ENCODE assay signal across 10 cellular contexts in the genomic region with DNA sequence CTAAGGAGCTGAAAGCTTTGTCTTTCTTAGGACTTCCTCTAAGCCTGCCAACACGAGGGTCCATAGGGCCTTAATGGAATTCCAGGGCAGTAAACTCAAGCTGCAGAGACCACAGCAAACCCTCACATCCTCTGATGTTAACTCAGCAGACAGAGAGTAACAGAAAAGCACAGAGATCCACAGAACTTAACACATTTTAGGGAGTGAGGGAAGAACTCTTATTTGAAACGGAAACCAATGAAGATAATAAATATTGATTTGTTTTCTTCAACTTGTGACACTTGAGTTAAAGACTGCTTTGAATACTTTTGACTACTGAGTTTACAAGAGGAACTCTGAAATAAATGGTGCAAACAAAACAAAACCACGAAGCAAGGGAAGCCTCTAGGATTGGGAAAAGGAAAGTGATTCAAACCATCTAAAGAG. TPM values are rescaled to one million over a fixed set of nuclear protein-coding genes. Genes with fewer than 3 reads are reported as not detected.
A peak's percentile ranks its signal among the peaks of the same experiment; 100 is the strongest.
DNase-seq lines count a peak whose midpoint lies in the region; ATAC-seq and TF ChIP-seq lines count a peak whose summit lies in the region.
"Had no signal": no experiment of that assay in that cellular context is flagged by ENCODE, and none has a peak within 500 bp of the region (broad histone marks: within the 10 kb centered on the region; RNA-seq: fewer than 3 reads in every experiment).

No MANE protein-coding gene starts in this region.

- no peak overlapping the region for H3K27ac Mint-ChIP-seq in effector memory CD8-positive, alpha-beta T cell
- no peak overlapping the region for H3K27ac Mint-ChIP-seq in stimulated activated memory B cell treated with anti-CD40 and anti-IgM and Interleukin-4, amounts not matched to agents 10 μg/mL and 1 μg/mL and 100 μg/mL, for 72 hours

- H3K27me3 ChIP-seq in Peyer's patch (no peaks in the 10 kb centered on the region), ectodermal cell (ENCODE audit: control insufficient read depth, insufficient read depth, low read length, poor library complexity, severe bottlenecking) (no peaks in the 10 kb centered on the region), testis (no peaks in the 10 kb centered on the region)

- DNase-seq in Peyer's patch: no peak
- DNase-seq in testis: no peak
- DNase-seq in GM19240 (ENCODE audit: insufficient read length, low spot score): no peak
- no peak for DNase-seq in NCI-H1930 (lab: John Stamatoyannopoulos, UW)
- DNase-seq in effector memory CD8-positive, alpha-beta T cell: no peak
- DNase-seq: NCI-H82 had no signal

- no peak for ATAC-seq in effector memory CD8-positive, alpha-beta T cell (replicated peaks)
- no peak for ATAC-seq in stimulated activated memory B cell treated with anti-CD40 and anti-IgM and Interleukin-4, amounts not matched to agents 10 μg/mL and 1 μg/mL and 100 μg/mL, for 72 hours

- H3K36me3 Mint-ChIP-seq in effector memory CD8-positive, alpha-beta T cell (ENCODE audit: insufficient read depth): peaks cover 81% of the 10 kb centered on the region
- H3K36me3 Mint-ChIP-seq in stimulated activated memory B cell treated with anti-CD40 and anti-IgM and Interleukin-4, amounts not matched to agents 10 μg/mL and 1 μg/mL and 100 μg/mL, for 72 hours: peaks cover 44% of the 10 kb centered on the region

- H3K4me1 Mint-ChIP-seq in effector memory CD8-positive, alpha-beta T cell (ENCODE audit: low read depth in 2 of 2): peaks cover 15 to 25% of the 10 kb centered on the region in 2 donors
- peaks cover 4% of the 10 kb centered on the region for H3K4me1 Mint-ChIP-seq in stimulated activated memory B cell treated with anti-CD40 and anti-IgM and Interleukin-4, amounts not matched to agents 10 μg/mL and 1 μg/mL and 100 μg/mL, for 72 hours

- intact Hi-C loops in testis (cut with DNase I; ENCODE audit: low total_unique reads): no loop called here

- TF ChIP-seq CTCF in Peyer's patch (IDR thresholded peaks at IDR 0.05) (no peak), testis (IDR thresholded peaks at IDR 0.05) (no peak)

- no peak overlapping the region for H3K4me3 Mint-ChIP-seq in effector memory CD8-positive, alpha-beta T cell
- no peak overlapping the region for H3K4me3 Mint-ChIP-seq in stimulated activated memory B cell treated with anti-CD40 and anti-IgM and Interleukin-4, amounts not matched to agents 10 μg/mL and 1 μg/mL and 100 μg/mL, for 72 hours

- H3K4me3 ChIP-seq in Peyer's patch: no peak overlapping the region
- no peak overlapping the region for H3K4me3 ChIP-seq in ectodermal cell (ENCODE audit: insufficient read depth, low read depth, low read length)
- H3K4me3 ChIP-seq in mesodermal cell (ENCODE audit: extremely low read depth, insufficient read depth, low read length, poor library complexity, severe bottlenecking): no peak overlapping the region
- no peak overlapping the region for H3K4me3 ChIP-seq in testis

- TF ChIP-seq POLR2A in Peyer's patch (IDR thresholded peaks at IDR 0.05): no peak
- TF ChIP-seq POLR2A in testis (IDR thresholded peaks at IDR 0.05): no peak

- H3K9me3 ChIP-seq in Peyer's patch (no peaks in the 10 kb centered on the region), ectodermal cell (ENCODE audit: control insufficient read depth, low read length) (no peaks in the 10 kb centered on the region), mesodermal cell (ENCODE audit: control insufficient read depth, low read length) (no peaks in the 10 kb centered on the region), testis (no peaks in the 10 kb centered on the region)

- H3K27me3 Mint-ChIP-seq in effector memory CD8-positive, alpha-beta T cell: no peaks in the 10 kb centered on the region
- no peaks in the 10 kb centered on the region for H3K27me3 Mint-ChIP-seq in stimulated activated memory B cell treated with anti-CD40 and anti-IgM and Interleukin-4, amounts not matched to agents 10 μg/mL and 1 μg/mL and 100 μg/mL, for 72 hours

- 92 to 93% methylated on average over 3 of the region's 3 CpGs for WGBS in ectodermal cell, 2 experiments
- 56 to 100% methylated on average over 1 to 2 of the region's 3 CpGs for WGBS in mesodermal cell (ENCODE audit: insufficient coverage in 2 of 2), 2 experiments
- 31 to 42% methylated on average over 3 of the region's 3 CpGs for WGBS in testis, 2 donors

- peaks cover 0 to 65% (median 0%) of the 10 kb centered on the region in 3 donors for H3K36me3 ChIP-seq in Peyer's patch
- H3K36me3 ChIP-seq in ectodermal cell (ENCODE audit: control insufficient read depth, insufficient read depth, low read length): peaks cover 45% of the 10 kb centered on the region
- H3K36me3 ChIP-seq in mesodermal cell (ENCODE audit: control insufficient read depth, insufficient read depth, low read length): peaks cover 94% of the 10 kb centered on the region
- no peaks in the 10 kb centered on the region for H3K36me3 ChIP-seq in testis (ENCODE audit: low read depth, missing control alignments)

- H3K9me3 Mint-ChIP-seq in effector memory CD8-positive, alpha-beta T cell: no peaks in the 10 kb centered on the region
- no peaks in the 10 kb centered on the region for H3K9me3 Mint-ChIP-seq in stimulated activated memory B cell treated with anti-CD40 and anti-IgM and Interleukin-4, amounts not matched to agents 10 μg/mL and 1 μg/mL and 100 μg/mL, for 72 hours

- H3K27ac ChIP-seq in Peyer's patch (peak overlapping the region in 3 of 4 donors; percentile 69 to 81 (median 69)), ectodermal cell (ENCODE audit: insufficient read depth, low read depth, low read length, poor library complexity, severe bottlenecking) (peak overlapping the region; percentile 67), mesodermal cell (ENCODE audit: low read depth, low read length, severe bottlenecking) (peak overlapping the region; percentile 91), testis (peak overlapping the region; percentile 75 to 76)

- H3K4me1 ChIP-seq in Peyer's patch: peaks cover 0 to 39% (median 7%) of the 10 kb centered on the region in 4 donors
- peaks cover 7% of the 10 kb centered on the region for H3K4me1 ChIP-seq in ectodermal cell (ENCODE audit: control insufficient read depth, insufficient read depth, low read length)
- peaks cover 22% of the 10 kb centered on the region for H3K4me1 ChIP-seq in mesodermal cell (ENCODE audit: control insufficient read depth, insufficient read depth, low read length, poor library complexity, severe bottlenecking)
- peaks cover 20% of the 10 kb centered on the region for H3K4me1 ChIP-seq in testis

RNA-seq across cellular contexts. Expression of a gene that starts 9.4 kb away (rescaled TPM):
- 100 to 1,000 TPM; 167 to 337 (median 206) TPM for total RNA-seq in Peyer's patch
- 130 TPM for polyA plus RNA-seq in ectodermal cell (2013, experiment 1 of 4)
- polyA plus RNA-seq in ectodermal cell (2013, experiment 2 of 4): 160 TPM
- 85.3 TPM for polyA plus RNA-seq in ectodermal cell (2013, experiment 3 of 4)
- polyA plus RNA-seq in ectodermal cell (2013, experiment 4 of 4): 95.8 TPM
- polyA plus RNA-seq in mesodermal cell (2013, experiment 1 of 2): 69.7 TPM
- 67.4 TPM for polyA plus RNA-seq in mesodermal cell (2013, experiment 2 of 2)
- total RNA-seq in testis: 100 to 1,000 TPM; 132 to 145 TPM
- 89.0 TPM for polyA plus RNA-seq in testis (ENCODE audit: insufficient read depth, low read depth, low replicate concordance)

RNA-seq across cellular contexts. Expression of a gene that starts 45.4 kb away (rescaled TPM):
- 100 to 1,000 TPM in 2 of 4 donors, 10 to 100 TPM in 2; 33.8 to 116 (median 101) TPM for total RNA-seq in Peyer's patch
- polyA plus RNA-seq in ectodermal cell (2013, experiment 1 of 4): 26.2 TPM
- 25.5 TPM for polyA plus RNA-seq in ectodermal cell (2013, experiment 2 of 4)
- polyA plus RNA-seq in ectodermal cell (2013, experiment 3 of 4): 22.5 TPM
- polyA plus RNA-seq in ectodermal cell (2013, experiment 4 of 4): 26.3 TPM
- polyA plus RNA-seq in mesodermal cell (2013, experiment 1 of 2): 20.6 TPM
- polyA plus RNA-seq in mesodermal cell (2013, experiment 2 of 2): 20.5 TPM
- total RNA-seq in testis: 10 to 100 TPM; 50.9 to 59.2 TPM
- polyA plus RNA-seq in testis (ENCODE audit: insufficient read depth, low read depth, low replicate concordance): 22.2 TPM

RNA-seq across cellular contexts. Expression of a gene that starts 59.4 kb away (rescaled TPM):
- under 1 TPM in 1 of 4 donors, not detected in 3; 0.40 TPM for total RNA-seq in Peyer's patch
- polyA plus RNA-seq in ectodermal cell (2013, experiment 1 of 4): not detected
- polyA plus RNA-seq in ectodermal cell (2013, experiment 2 of 4): not detected
- polyA plus RNA-seq in ectodermal cell (2013, experiment 3 of 4): not detected
- not detected for polyA plus RNA-seq in ectodermal cell (2013, experiment 4 of 4)
- not detected for polyA plus RNA-seq in mesodermal cell (2013, experiment 1 of 2)
- not detected for polyA plus RNA-seq in mesodermal cell (2013, experiment 2 of 2)
- 10 to 100 TPM; 12.1 to 30.6 TPM for total RNA-seq in testis
- 13.3 TPM for polyA plus RNA-seq in testis (ENCODE audit: insufficient read depth, low read depth, low replicate concordance)
- total RNA-seq: H1 had no signal
- polyA plus RNA-seq: H1 had no signal

Comparison
In these comparisons a context has a peak if more than half of its experiments do, and no peak if none do; other contexts are left out.
1. RNA of a gene that starts 59.4 kb away (total RNA-seq): 12.1 to 30.6 TPM in testis; 0.40 TPM in Peyer's patch; every median in the first group is over 4 times any median in the second.
2. Peak in every context shown above with its lines, with median percentiles within 50 percentile points of each other: H3K27ac ChIP-seq.